30 cellular contexts compared by ENCODE assay signal in genomic region chr5:40984884-40985283, GRCh38.
A peak's percentile ranks its signal among the peaks of the same experiment; 100 is the strongest.
DNase-seq lines count a peak whose midpoint lies in the region; ATAC-seq and TF ChIP-seq lines count a peak whose summit lies in the region.
"Had no signal": no experiment of that assay in that cellular context is flagged by ENCODE, and none has a peak within 500 bp of the region (broad histone marks: within the 10 kb centered on the region; RNA-seq: fewer than 3 reads in every experiment).

No MANE protein-coding gene starts in this region.

- CTCF ChIA-PET in HEK293T (lab: Yijun Ruan, JAX), result no interaction called here
- CTCF ChIA-PET in activated naive CD4-positive, alpha-beta T cell treated with anti-CD3 and anti-CD28 coated beads, Interleukin-2, amount 10 ng/mL, durations not matched to agents 7 days and 5 days (lab: Charles Lee), result no interaction called here

- H3K27ac ChIP-seq in RWPE2 (ENCODE audit: poor library complexity, severe bottlenecking), result peak overlapping the region; percentile 47
- H3K27ac ChIP-seq: parathyroid adenoma, sigmoid colon, tibial artery had no signal

- H3K4me1 ChIP-seq in RWPE2 (ENCODE audit: insufficient read depth, poor library complexity, severe bottlenecking), result peaks cover 23% of the 10 kb centered on the region
- H3K4me1 ChIP-seq: parathyroid adenoma had no signal

- DNase-seq in ELR (ENCODE audit: low read depth) (peak; percentile 65), RWPE2 (ENCODE audit: low spot score) (no peak), fibroblast of mammary gland (ENCODE audit: low read depth) (peak; percentile 41), neural crest cell (ENCODE audit: low read depth, low spot score) (no peak), HEK293T (ENCODE audit: extremely low spot score) (no peak)
- no peak for DNase-seq in stimulated activated effector memory CD8-positive, alpha-beta T cell treated with anti-CD3 and anti-CD28 coated beads, Interleukin-12 subunit alpha, Interleukin-12 subunit beta, amount 100 ng/mL, for 72 hours (ENCODE audit: low spot score in 2 of 2)
- DNase-seq in activated naive CD4-positive, alpha-beta T cell treated with anti-CD3 and anti-CD28 coated beads, Interleukin-2, amount 10 ng/mL, durations not matched to agents 7 days and 5 days, result no peak
- no peak for DNase-seq in activated CD4-positive, alpha-beta T cell treated with anti-CD3 and anti-CD28 coated beads, Interleukin-2, amount 50 U/mL, for 48 hours
- DNase-seq: activated CD8-positive, alpha-beta T cell treated with anti-CD3 and anti-CD28 coated beads, Interleukin-2, amount 10 ng/mL, durations not matched to agents 7 days and 5 days; activated naive CD4-positive, alpha-beta T cell treated with anti-CD3 and anti-CD28 coated beads for 36 hours; activated T-cell treated with anti-CD3 and anti-CD28 coated beads, Interleukin-2, amount 50 U/mL, for 4 hours; anterior cingulate cortex; CD4-positive, alpha-beta T cell; effector memory CD8-positive, alpha-beta T cell; left cardiac atrium; naive thymus-derived CD4-positive, alpha-beta T cell; NCI-H1105 treated with DMSO at 0.1 percent for 48 hours; NCI-H2107; NCI-H510A treated with DMSO at 0.1 percent for 48 hours; RPMI8226; sigmoid colon; stimulated activated CD4-positive, alpha-beta T cell treated with anti-CD3 and anti-CD28 coated beads, Interleukin-2, amount 100 ng/mL, for 24 hours; stimulated activated naive CD8-positive, alpha-beta T cell treated with anti-CD3 and anti-CD28 coated beads, Interleukin-15, Interleukin-2, amounts not matched to agents 100 U/mL and 50 U/mL, for 24 hours; tibial artery had no signal

- TF ChIP-seq CTCF in RWPE2 (IDR thresholded peaks at IDR 0.05; ENCODE audit: poor library complexity, severe bottlenecking), result no peak
- no peak for TF ChIP-seq CTCF in fibroblast of mammary gland (conservative IDR thresholded peaks at IDR 0.05; ENCODE audit: control insufficient read depth, insufficient read depth, low read depth, low read length)
- TF ChIP-seq CTCF in neural crest cell (conservative IDR thresholded peaks at IDR 0.05), result no peak

- no peaks in the 10 kb centered on the region for H3K36me3 ChIP-seq in RWPE2 (ENCODE audit: low read depth)
- H3K36me3 ChIP-seq: tibial artery had no signal

- peak overlapping the region; percentile 52 for H3K27ac Mint-ChIP-seq in neural crest cell (ENCODE audit: unreplicated experiment)
- no peak overlapping the region for H3K27ac Mint-ChIP-seq in stimulated activated effector memory CD8-positive, alpha-beta T cell treated with anti-CD3 and anti-CD28 coated beads, Interleukin-12 subunit alpha, Interleukin-12 subunit beta, amount 100 ng/mL, for 72 hours
- H3K27ac Mint-ChIP-seq in activated naive CD4-positive, alpha-beta T cell treated with anti-CD3 and anti-CD28 coated beads, Interleukin-2, amount 10 ng/mL, durations not matched to agents 7 days and 5 days, result no peak overlapping the region
- H3K27ac Mint-ChIP-seq: activated CD8-positive, alpha-beta T cell treated with anti-CD3 and anti-CD28 coated beads, Interleukin-2, amount 10 ng/mL, durations not matched to agents 7 days and 5 days; activated naive CD4-positive, alpha-beta T cell treated with anti-CD3 and anti-CD28 coated beads for 36 hours; CD4-positive, alpha-beta T cell; effector memory CD8-positive, alpha-beta T cell; GM23338; naive thymus-derived CD4-positive, alpha-beta T cell; T-helper 2 cell treated with Interferon-gamma antibody and Interleukin-4, amounts not matched to agents 5 μg/mL and 100 μg/mL, for 36 hours; WTC11 had no signal

- H3K4me3 ChIP-seq in RWPE2 (ENCODE audit: severe bottlenecking) (no peak overlapping the region), fibroblast of mammary gland (ENCODE audit: control insufficient read depth, low read depth, low read length) (no peak overlapping the region)
- H3K4me3 ChIP-seq: GM12878, GM23338, sigmoid colon, tibial artery had no signal

- H3K27me3 ChIP-seq in RWPE2 (ENCODE audit: insufficient read depth, poor library complexity, severe bottlenecking), result no peaks in the 10 kb centered on the region
- H3K27me3 ChIP-seq: sigmoid colon had no signal

- ATAC-seq in RWPE2 (ENCODE audit: low read depth), result peak; percentile 63
- ATAC-seq in stimulated activated effector memory CD8-positive, alpha-beta T cell treated with anti-CD3 and anti-CD28 coated beads, Interleukin-12 subunit alpha, Interleukin-12 subunit beta, amount 100 ng/mL, for 72 hours, result no peak
- ATAC-seq: activated CD8-positive, alpha-beta T cell treated with anti-CD3 and anti-CD28 coated beads, Interleukin-2, amount 10 ng/mL, durations not matched to agents 7 days and 5 days; activated T-cell treated with anti-CD3 and anti-CD28 coated beads, Interleukin-2, amount 50 U/mL, for 4 hours; effector memory CD8-positive, alpha-beta T cell; GM12878; GM23338; left cardiac atrium; naive thymus-derived CD4-positive, alpha-beta T cell; SK-N-SH treated with all-trans-retinoic acid at 6 μM for 48 hours; stimulated activated naive CD8-positive, alpha-beta T cell treated with anti-CD3 and anti-CD28 coated beads, Interleukin-15, Interleukin-2, amounts not matched to agents 100 U/mL and 50 U/mL, for 24 hours; WTC11 had no signal

- H3K36me3 Mint-ChIP-seq in neural crest cell (ENCODE audit: low read depth), result no peaks in the 10 kb centered on the region
- H3K36me3 Mint-ChIP-seq in stimulated activated effector memory CD8-positive, alpha-beta T cell treated with anti-CD3 and anti-CD28 coated beads, Interleukin-12 subunit alpha, Interleukin-12 subunit beta, amount 100 ng/mL, for 72 hours, result no peaks in the 10 kb centered on the region
- H3K36me3 Mint-ChIP-seq in activated naive CD4-positive, alpha-beta T cell treated with anti-CD3 and anti-CD28 coated beads, Interleukin-2, amount 10 ng/mL, durations not matched to agents 7 days and 5 days, result no peaks in the 10 kb centered on the region
- H3K36me3 Mint-ChIP-seq: naive thymus-derived CD4-positive, alpha-beta T cell had no signal

- peaks cover 3% of the 10 kb centered on the region for H3K4me1 Mint-ChIP-seq in neural crest cell
- H3K4me1 Mint-ChIP-seq in stimulated activated effector memory CD8-positive, alpha-beta T cell treated with anti-CD3 and anti-CD28 coated beads, Interleukin-12 subunit alpha, Interleukin-12 subunit beta, amount 100 ng/mL, for 72 hours, result no peaks in the 10 kb centered on the region
- no peaks in the 10 kb centered on the region for H3K4me1 Mint-ChIP-seq in activated naive CD4-positive, alpha-beta T cell treated with anti-CD3 and anti-CD28 coated beads, Interleukin-2, amount 10 ng/mL, durations not matched to agents 7 days and 5 days
- H3K4me1 Mint-ChIP-seq: GM23338; naive thymus-derived CD4-positive, alpha-beta T cell; WTC11 had no signal

- no peak overlapping the region for H3K4me3 Mint-ChIP-seq in neural crest cell
- H3K4me3 Mint-ChIP-seq in stimulated activated effector memory CD8-positive, alpha-beta T cell treated with anti-CD3 and anti-CD28 coated beads, Interleukin-12 subunit alpha, Interleukin-12 subunit beta, amount 100 ng/mL, for 72 hours, result no peak overlapping the region
- no peak overlapping the region for H3K4me3 Mint-ChIP-seq in activated naive CD4-positive, alpha-beta T cell treated with anti-CD3 and anti-CD28 coated beads, Interleukin-2, amount 10 ng/mL, durations not matched to agents 7 days and 5 days
- H3K4me3 Mint-ChIP-seq: activated CD8-positive, alpha-beta T cell treated with anti-CD3 and anti-CD28 coated beads, Interleukin-2, amount 10 ng/mL, durations not matched to agents 7 days and 5 days; activated naive CD4-positive, alpha-beta T cell treated with anti-CD3 and anti-CD28 coated beads for 36 hours; activated T-cell treated with anti-CD3 and anti-CD28 coated beads, Interleukin-2, amount 50 U/mL, for 4 hours; CD4-positive, alpha-beta T cell; effector memory CD8-positive, alpha-beta T cell; GM23338; naive thymus-derived CD4-positive, alpha-beta T cell; T-helper 2 cell treated with Interferon-gamma antibody and Interleukin-4, amounts not matched to agents 5 μg/mL and 100 μg/mL, for 36 hours; WTC11 had no signal

- POLR2A ChIA-PET in HEK293T (lab: Yijun Ruan, JAX), result no interaction called here

- no peaks in the 10 kb centered on the region for H3K9me3 ChIP-seq in RWPE2 (ENCODE audit: severe bottlenecking)
- H3K9me3 ChIP-seq: sigmoid colon, tibial artery had no signal

- H3K27me3 Mint-ChIP-seq in neural crest cell (ENCODE audit: low read depth), result no peaks in the 10 kb centered on the region
- H3K27me3 Mint-ChIP-seq in activated naive CD4-positive, alpha-beta T cell treated with anti-CD3 and anti-CD28 coated beads, Interleukin-2, amount 10 ng/mL, durations not matched to agents 7 days and 5 days, result no peaks in the 10 kb centered on the region

- peaks cover 3% of the 10 kb centered on the region for H3K9me3 Mint-ChIP-seq in neural crest cell
- no peaks in the 10 kb centered on the region for H3K9me3 Mint-ChIP-seq in stimulated activated effector memory CD8-positive, alpha-beta T cell treated with anti-CD3 and anti-CD28 coated beads, Interleukin-12 subunit alpha, Interleukin-12 subunit beta, amount 100 ng/mL, for 72 hours
- no peaks in the 10 kb centered on the region for H3K9me3 Mint-ChIP-seq in activated naive CD4-positive, alpha-beta T cell treated with anti-CD3 and anti-CD28 coated beads, Interleukin-2, amount 10 ng/mL, durations not matched to agents 7 days and 5 days
- H3K9me3 Mint-ChIP-seq: effector memory CD8-positive, alpha-beta T cell; GM23338; T-helper 2 cell treated with Interferon-gamma antibody and Interleukin-4, amounts not matched to agents 5 μg/mL and 100 μg/mL, for 36 hours had no signal

TF ChIP-seq in HEK293T, 16 proteins besides CTCF, POLR2A, EP300 and RAD21 (continues in another document):
- TF ChIP-seq ZNF384 (IDR thresholded peaks at IDR 0.05) (no peak), ARNT (IDR thresholded peaks at IDR 0.05) (no peak), ELF4 (IDR thresholded peaks at IDR 0.05) (no peak), NFRKB (IDR thresholded peaks at IDR 0.05) (no peak), HDGF (IDR thresholded peaks at IDR 0.05; ENCODE audit: borderline replicate concordance) (no peak), FOXK2 (IDR thresholded peaks at IDR 0.05) (no peak), SUZ12 (IDR thresholded peaks at IDR 0.05) (no peak), SP1 (IDR thresholded peaks at IDR 0.05) (no peak), LEF1 (IDR thresholded peaks at IDR 0.05; ENCODE audit: borderline replicate concordance) (no peak), PKNOX1 (IDR thresholded peaks at IDR 0.05) (no peak), TARDBP (IDR thresholded peaks at IDR 0.05) (no peak), FOXM1 (IDR thresholded peaks at IDR 0.05; ENCODE audit: borderline replicate concordance) (no peak), CTBP1 (IDR thresholded peaks at IDR 0.05; ENCODE audit: borderline replicate concordance) (no peak)

Comparison
In these comparisons a context has a peak if more than half of its experiments do, and no peak if none do; other contexts are left out.
1. DNase-seq: peak in ELR (single experiment) and fibroblast of mammary gland (single experiment); none in RWPE2 (single experiment), neural crest cell (single experiment), HEK293T (single experiment), stimulated activated effector memory CD8-positive, alpha-beta T cell treated with anti-CD3 and anti-CD28 coated beads, Interleukin-12 subunit alpha, Interleukin-12 subunit beta, amount 100 ng/mL, for 72 hours (0 of 2), activated naive CD4-positive, alpha-beta T cell treated with anti-CD3 and anti-CD28 coated beads, Interleukin-2, amount 10 ng/mL, durations not matched to agents 7 days and 5 days (single experiment) and activated CD4-positive, alpha-beta T cell treated with anti-CD3 and anti-CD28 coated beads, Interleukin-2, amount 50 U/mL, for 48 hours (0 of 2).